Comparison of ENCODE assay signal across 21 cellular contexts in the genomic region with DNA sequence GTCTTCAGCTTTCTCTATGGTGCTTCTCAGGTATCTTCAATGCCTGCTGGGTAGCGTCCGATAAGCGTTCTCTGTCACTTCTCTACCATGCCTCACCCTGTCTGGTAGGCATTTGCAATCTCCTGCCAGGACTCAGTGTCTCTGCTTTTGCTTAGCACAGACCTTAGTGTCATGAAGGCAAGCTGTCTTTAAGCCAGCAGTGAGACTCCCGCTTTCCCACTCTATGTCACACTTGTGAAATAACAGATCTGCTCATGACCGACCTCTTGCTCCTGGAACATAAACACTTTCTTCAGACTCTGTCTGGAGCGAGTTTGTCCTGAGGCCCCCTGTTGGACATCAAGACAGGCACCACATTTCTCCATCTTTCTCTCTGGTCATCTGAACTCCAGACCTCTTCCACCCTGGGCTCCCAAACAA. TPM values are rescaled to one million over a fixed set of nuclear protein-coding genes. Genes with fewer than 3 reads are reported as not detected.
A peak's percentile ranks its signal among the peaks of the same experiment; 100 is the strongest.
DNase-seq lines count a peak whose midpoint lies in the region; ATAC-seq, FAIRE-seq and TF ChIP-seq lines count a peak whose summit lies in the region.
"Had no signal": no experiment of that assay in that cellular context is flagged by ENCODE, and none has a peak within 500 bp of the region (broad histone marks: within the 10 kb centered on the region; RNA-seq: fewer than 3 reads in every experiment).

No MANE protein-coding gene starts in this region.

- peaks cover 56% of the 10 kb centered on the region for H3K79me2 ChIP-seq in K562 (ENCODE audit: control insufficient read depth, insufficient read depth, low read length)
- no peaks in the 10 kb centered on the region for H3K79me2 ChIP-seq in HepG2 (ENCODE audit: insufficient read depth, low read length)

- H3K36me3 ChIP-seq in K562 (ENCODE audit: control insufficient read depth, insufficient read depth, low read length) (no peaks in the 10 kb centered on the region), HepG2 (replicated peaks in 1 of 2; ENCODE audit: control insufficient read depth in 1 of 2, insufficient read depth in 2 of 2, low read length in 2 of 2) (no peaks in the 10 kb centered on the region), upper lobe of right lung (no peaks in the 10 kb centered on the region), suprapubic skin (no peaks in the 10 kb centered on the region)
- H3K36me3 ChIP-seq: HAP-1, neutrophil had no signal

- H3K9ac ChIP-seq in K562 (ENCODE audit: insufficient read depth in 1 of 2, low read depth in 2 of 2, low read length in 2 of 2) (peak overlapping the region; percentile 54 to 84; a peak in 3 of 4 replicates), HepG2 (ENCODE audit: insufficient read depth, low read depth, low read length) (no peak overlapping the region)

- no peaks in the 10 kb centered on the region for H3K9me3 ChIP-seq in K562 (replicated peaks; ENCODE audit: control insufficient read depth, insufficient read depth, low read depth, low read length)
- no peaks in the 10 kb centered on the region for H3K9me3 ChIP-seq in HepG2 (ENCODE audit: low read length)
- no peaks in the 10 kb centered on the region for H3K9me3 ChIP-seq in upper lobe of right lung
- H3K9me3 ChIP-seq in suprapubic skin, result no peaks in the 10 kb centered on the region
- H3K9me3 ChIP-seq: HAP-1, neutrophil, testis had no signal

- DNase-seq in left ventricle myocardium superior, result no peak
- no peak for DNase-seq in Right ventricle myocardium superior
- DNase-seq in K562 (ENCODE audit: extremely low read depth in 1 of 4, low spot score in 3 of 4), result peak in 2 of 4 experiments; percentile 49 to 86
- no peak for DNase-seq in HepG2 (ENCODE audit: low spot score)
- DNase-seq in upper lobe of right lung, result no peak
- no peak for DNase-seq in HTR-8/SVneo (ENCODE audit: insufficient read length, low spot score)
- DNase-seq in suprapubic skin (ENCODE audit: low spot score in 2 of 2), result no peak
- DNase-seq: activated T-cell treated with anti-CD3 and anti-CD28 coated beads, Interleukin-2, amount 50 U/mL, for 48 hours; cortex of kidney; GF-D8; MM.1S; NCI-H226; retina; T-helper 1 cell; testis had no signal

- WGBS in K562 (ENCODE audit: insufficient coverage, low coverage, missing lambda C conversion rate), result 27% methylated on average over 5 of the region's 6 CpGs
- WGBS in HepG2 (ENCODE audit: low lambda C conversion rate), result 31% methylated on average over 6 of the region's 6 CpGs
- 87% methylated on average over 6 of the region's 6 CpGs for WGBS in suprapubic skin

- H3K4me3 ChIP-seq in K562 (no peak overlapping the region), HepG2 (replicated peaks in 1 of 3; ENCODE audit: insufficient read depth in 1 of 3, low read depth in 2 of 3, low read length in 3 of 3) (no peak overlapping the region), upper lobe of right lung (no peak overlapping the region), suprapubic skin (no peak overlapping the region)
- H3K4me3 ChIP-seq: GM12878, HAP-1, testis had no signal

- peak; percentile 59 to 70 (median 61) for TF ChIP-seq CTCF in K562 (IDR thresholded peaks at IDR 0.05 in 2 of 3, conservative IDR thresholded peaks at IDR 0.05 in 1 of 3; ENCODE audit: insufficient read depth in 2 of 3, low read depth in 1 of 3, low read length in 3 of 3)
- TF ChIP-seq CTCF in HepG2 (CRISPR knock-in tag; IDR thresholded peaks at IDR 0.05), result no peak
- peak; percentile 17 for TF ChIP-seq CTCF in upper lobe of right lung (IDR thresholded peaks at IDR 0.05)
- TF ChIP-seq CTCF in suprapubic skin (IDR thresholded peaks at IDR 0.05), result no peak

- H3K27ac ChIP-seq in K562 (ENCODE audit: extremely low read depth, low read depth, low read length) (peak overlapping the region; percentile 88), HepG2 (ENCODE audit: extremely low read length, insufficient read depth, low read length) (no peak overlapping the region), upper lobe of right lung (no peak overlapping the region), suprapubic skin (no peak overlapping the region)
- H3K27ac ChIP-seq: neutrophil, RWPE1, testis, VCaP had no signal

- no peaks in the 10 kb centered on the region for H3K27me3 ChIP-seq in K562 (ENCODE audit: control insufficient read depth in 2 of 2, insufficient read depth in 2 of 2, low read length in 2 of 2)
- H3K27me3 ChIP-seq in HepG2 (ENCODE audit: control insufficient read depth in 1 of 2, insufficient read depth in 2 of 2, low read length in 2 of 2), result no peaks in the 10 kb centered on the region
- H3K27me3 ChIP-seq in upper lobe of right lung, result no peaks in the 10 kb centered on the region
- H3K27me3 ChIP-seq in suprapubic skin, result no peaks in the 10 kb centered on the region
- H3K27me3 ChIP-seq: neutrophil, testis had no signal

- FAIRE-seq in K562 (lab: Jason Lieb, UNC), result peak; percentile 80
- FAIRE-seq in HepG2 (lab: Jason Lieb, UNC), result no peak
- FAIRE-seq in HTR-8/SVneo (lab: Jason Lieb, UNC), result no peak
- FAIRE-seq: GM12878 had no signal

- H2AFZ ChIP-seq in K562 (ENCODE audit: low read depth, low read length) (peak overlapping the region; percentile 93), HepG2 (ENCODE audit: low read length) (no peak overlapping the region)

- intact Hi-C loops in left ventricle myocardium superior (cut with micrococcal nuclease) (no loop called here), Right ventricle myocardium superior (cut with DNase I) (no loop called here), K562 (cut with micrococcal nuclease) (loop anchor here (5.0 kb wide), 2 partner anchors 35 to 90 kb away; no protein-coding TSS in a partner anchor), HepG2 (cut with micrococcal nuclease; ENCODE audit: unreplicated experiment) (no loop called here), upper lobe of right lung (cut with DNase I) (no loop called here)

- H3K4me2 ChIP-seq in K562 (ENCODE audit: insufficient read depth, low read length) (peak overlapping the region; percentile 87), HepG2 (ENCODE audit: low read depth, low read length) (no peak overlapping the region)

- TF ChIP-seq RAD21 in K562 (CRISPR knock-in tag; conservative IDR thresholded peaks at IDR 0.05 in 1 of 2, IDR thresholded peaks at IDR 0.05 in 1 of 2), result peak in 1 of 2 experiments; percentile 50; a peak in 2 of 4 replicates
- TF ChIP-seq RAD21 in HepG2 (CRISPR knock-in tag; IDR thresholded peaks at IDR 0.05), result no peak

- in situ Hi-C loops in K562 (cut with MboI), result loop anchor here (5.0 kb wide), 1 partner anchor 105 kb away; no protein-coding TSS in a partner anchor
- in situ Hi-C loops in HepG2 (cut with HindIII; ENCODE audit: extremely low pct_ligation_motif_present, low pct_unique_long_range_greater_than_20kb), result no loop called here

- H3K9me1 ChIP-seq in K562 (ENCODE audit: control insufficient read depth, insufficient read depth, low read length), result no peaks in the 10 kb centered on the region

- CTCF ChIA-PET in K562 (lab: Yijun Ruan, JAX; ENCODE audit: low intra/inter-chr PET ratio) (interaction anchor here (0.6 kb wide), 1 partner anchor 94 kb away, joined by 4 read pairs; no protein-coding TSS in a partner anchor), HepG2 (lab: Yijun Ruan, JAX; ENCODE audit: low intra/inter-chr PET ratio, low total read pairs) (no interaction called here)

- 0 out of 2 replicates have a peak, but pooled peaks have one; percentile 19 for TF ChIP-seq POLR2A in K562 (conservative IDR thresholded peaks at IDR 0.05)
- TF ChIP-seq POLR2A in HepG2 (IDR thresholded peaks at IDR 0.05; ENCODE audit: insufficient read depth in 1 of 2, low read depth in 2 of 2, low read length in 2 of 2), result no peak
- TF ChIP-seq POLR2A in suprapubic skin (IDR thresholded peaks at IDR 0.05), result no peak

- POLR2A ChIA-PET in K562 (lab: Yijun Ruan, JAX) (interaction anchor here (0.7 to 2.8 kb wide), 2 partner anchors 12 to 17 kb away, joined by 4 to 13 read pairs; no protein-coding TSS in a partner anchor), HepG2 (lab: Yijun Ruan, JAX) (no interaction called here)

- H4K20me1 ChIP-seq in K562 (replicated peaks; ENCODE audit: control insufficient read depth, insufficient read depth, low read length), result no peaks in the 10 kb centered on the region
- H4K20me1 ChIP-seq in HepG2 (ENCODE audit: insufficient read depth, low read length), result no peaks in the 10 kb centered on the region

- H3K4me1 ChIP-seq in K562 (replicated peaks in 1 of 2; ENCODE audit: control insufficient read depth in 2 of 2, insufficient read depth in 2 of 2, low read length in 2 of 2) (peaks cover 5 to 24% of the 10 kb centered on the region in 2 experiments; a peak in 4 of 5 replicates), HepG2 (ENCODE audit: insufficient read depth, low read length) (no peaks in the 10 kb centered on the region), upper lobe of right lung (peaks cover 5% of the 10 kb centered on the region), suprapubic skin (peaks cover 2% of the 10 kb centered on the region)
- H3K4me1 ChIP-seq: HAP-1, testis had no signal

- BruUV-seq in K562 (replicated peaks; lab: Mats Ljungman, UMichigan) (no TSS peak), HepG2 (replicated peaks; lab: Mats Ljungman, UMichigan) (no TSS peak)

- no peak for TF ChIP-seq EP300 in K562 (IDR thresholded peaks at IDR 0.05; ENCODE audit: low read length)
- TF ChIP-seq EP300 in HepG2 (IDR thresholded peaks at IDR 0.05; ENCODE audit: low read depth in 2 of 2, low read length in 2 of 2), result no peak
- no peak for TF ChIP-seq EP300 in HepG2 (CRISPR knock-in tag; IDR thresholded peaks at IDR 0.05; ENCODE audit: borderline replicate concordance)
- no peak for TF ChIP-seq EP300 in suprapubic skin (IDR thresholded peaks at IDR 0.05)

- ATAC-seq in left ventricle myocardium superior (peak; percentile 17), Right ventricle myocardium superior (ENCODE audit: poor library complexity) (no peak), K562 (peak; percentile 78), HepG2 (peak; percentile 73), upper lobe of right lung (peak; percentile 26), HG02623 (IDR thresholded peaks at IDR 0.05; ENCODE audit: unreplicated experiment) (no peak)
- ATAC-seq: GM12878 had no signal

RNA-seq across cellular contexts. Expression of a gene that starts 17.0 kb away (rescaled TPM):
- 0.89 TPM for total RNA-seq in left ventricle myocardium superior
- total RNA-seq in Right ventricle myocardium superior, result 2.0 TPM
- 3.8 and 10.6 TPM in 2 replicates for total RNA-seq in K562 (2011; cell fraction: chromatin; rRNA removed; ENCODE audit: low replicate concordance)
- 2.0 and 3.2 TPM in 2 replicates for total RNA-seq in K562 (2011; cell fraction: nucleolus; rRNA removed)
- total RNA-seq in K562 (2011; cell fraction: nucleoplasm; rRNA removed), result 5.1 and 6.3 TPM in 2 replicates
- 3.1 and 3.3 TPM in 2 replicates for total RNA-seq in K562 (2014; rRNA removed)
- 4.9 and 5.1 TPM in 2 replicates for total RNA-seq in K562 (2014; rRNA removed; fragmentation: Illumina TruSeq; extraction: Trizol)
- 7.4 and 7.8 TPM in 2 replicates for total RNA-seq in K562 (2015; rRNA removed; fragmentation: Illumina TruSeq; extraction: Trizol)
- 3.9 and 4.7 TPM in 2 replicates for total RNA-seq in K562 (2021)
- polyA plus RNA-seq in K562 (2011; rRNA removed), result 0.99 and 2.1 TPM in 2 replicates
- polyA plus RNA-seq in K562 (2011; cell fraction: cytosol; rRNA removed), result 0.55 and 2.4 TPM in 2 replicates
- polyA plus RNA-seq in K562 (2011; cell fraction: nucleus; rRNA removed), result 2.6 and 4.9 TPM in 2 replicates
- polyA plus RNA-seq in K562 (2012), result 2.1 and 2.2 TPM in 2 replicates
- polyA plus RNA-seq in K562 (2014; fragmentation: Illumina TruSeq; extraction: Trizol), result 2.2 and 2.4 TPM in 2 replicates
- 1 to 10 TPM in 1 of 2 experiments, under 1 TPM in 1; 0.90 to 1.5 TPM for polyA plus RNA-seq in K562 (2014; fragmentation: Nextera tagmentation; extraction: Ambion mirVana)
- polyA plus RNA-seq in K562 (2014; rRNA removed), result 1.7 and 1.8 TPM in 2 replicates
- 5.0 and 10.2 TPM in 2 replicates for polyA minus RNA-seq in K562 (2011; rRNA and poly(A)+ RNA removed)
- 0.76 and 2.3 TPM in 2 replicates for polyA minus RNA-seq in K562 (2011; cell fraction: cytosol; rRNA and poly(A)+ RNA removed)
- 9.6 and 23.1 TPM in 2 replicates for polyA minus RNA-seq in K562 (2011; cell fraction: nucleus; rRNA and poly(A)+ RNA removed)
- total RNA-seq in HepG2 (2016; rRNA removed; fragmentation: Illumina TruSeq; extraction: Trizol), result not detected in 2 replicates
- not detected in 2 replicates for total RNA-seq in HepG2 (2016; cell fraction: cytosol; rRNA removed; fragmentation: Illumina TruSeq; extraction: Trizol; ENCODE audit: low read depth)
- not detected in 2 replicates for total RNA-seq in HepG2 (2016; cell fraction: insoluble cytoplasmic fraction; rRNA removed; fragmentation: Illumina TruSeq; extraction: Trizol)
- total RNA-seq in HepG2 (2016; cell fraction: membrane; rRNA removed; fragmentation: Illumina TruSeq; extraction: Trizol), result not detected in 2 replicates
- total RNA-seq in HepG2 (2016; cell fraction: nucleus; rRNA removed; fragmentation: Illumina TruSeq; extraction: Trizol), result not detected in 2 replicates
- not detected in 2 replicates for polyA plus RNA-seq in HepG2 (2011; rRNA removed)
- not detected in 2 replicates for polyA plus RNA-seq in HepG2 (2011; cell fraction: cytosol; rRNA removed)
- not detected in 2 replicates for polyA plus RNA-seq in HepG2 (2011; cell fraction: nucleus; rRNA removed)
- not detected in 2 replicates for polyA plus RNA-seq in HepG2 (2012)
- polyA plus RNA-seq in HepG2 (2016; cell fraction: cytosol; fragmentation: Illumina TruSeq; extraction: Trizol; ENCODE audit: low read depth), result not detected in 2 replicates
- polyA plus RNA-seq in HepG2 (2016; cell fraction: insoluble cytoplasmic fraction; fragmentation: Illumina TruSeq; extraction: Trizol; ENCODE audit: low read depth), result not detected in 2 replicates
- polyA plus RNA-seq in HepG2 (2016; cell fraction: membrane; fragmentation: Illumina TruSeq; extraction: Trizol; ENCODE audit: low read depth), result not detected in 2 replicates
- polyA plus RNA-seq in HepG2 (2016; cell fraction: nucleus; fragmentation: Illumina TruSeq; extraction: Trizol; ENCODE audit: insufficient read depth, low read depth), result not detected in 2 replicates
- not detected in 2 replicates for polyA minus RNA-seq in HepG2 (2011; rRNA and poly(A)+ RNA removed; ENCODE audit: low replicate concordance)
- not detected in 2 replicates for polyA minus RNA-seq in HepG2 (2011; cell fraction: cytosol; rRNA and poly(A)+ RNA removed)
- polyA minus RNA-seq in HepG2 (2011; cell fraction: nucleus; rRNA and poly(A)+ RNA removed), result not detected in 2 replicates
- 3.5 TPM for total RNA-seq in upper lobe of right lung
- 1 to 10 TPM in 3 of 4 donors, under 1 TPM in 1; 0.42 to 2.2 (median 1.3) TPM for total RNA-seq in suprapubic skin

Comparison
In these comparisons a context has a peak if more than half of its experiments do, and no peak if none do; other contexts are left out.
1. ATAC-seq: peak in left ventricle myocardium superior (single experiment), K562 (single experiment), HepG2 (single experiment) and upper lobe of right lung (single experiment); none in Right ventricle myocardium superior (single experiment) and HG02623 (single experiment).
2. CTCF ChIP-seq: peak in K562 (3 of 3) and upper lobe of right lung (single experiment); none in HepG2 (single experiment) and suprapubic skin (0 of 2).